1 cellular context compared by ENCODE assay signal in genomic region chr21:45329261-45330074, GRCh38.
TF ChIP-seq lines count a peak whose summit lies in the region.

No MANE protein-coding gene starts in this region.

TF ChIP-seq in IMR-90, 13 proteins besides CTCF, POLR2A, EP300 and RAD21 (continued from another document):
- TF ChIP-seq, protein P1, sequence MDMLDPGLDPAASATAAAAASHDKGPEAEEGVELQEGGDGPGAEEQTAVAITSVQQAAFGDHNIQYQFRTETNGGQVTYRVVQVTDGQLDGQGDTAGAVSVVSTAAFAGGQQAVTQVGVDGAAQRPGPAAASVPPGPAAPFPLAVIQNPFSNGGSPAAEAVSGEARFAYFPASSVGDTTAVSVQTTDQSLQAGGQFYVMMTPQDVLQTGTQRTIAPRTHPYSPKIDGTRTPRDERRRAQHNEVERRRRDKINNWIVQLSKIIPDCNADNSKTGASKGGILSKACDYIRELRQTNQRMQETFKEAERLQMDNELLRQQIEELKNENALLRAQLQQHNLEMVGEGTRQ (IDR thresholded peaks at IDR 0.05; ENCODE audit: low read depth, low read length) = no peak
- no peak for TF ChIP-seq SMC3 (IDR thresholded peaks at IDR 0.05; ENCODE audit: low read depth, low read length)
- TF ChIP-seq MAZ (IDR thresholded peaks at IDR 0.05; ENCODE audit: borderline replicate concordance, low read depth, low read length) = no peak
TF ChIP-seq in IMR-90: peak in this region for 0.
